Comparison of ENCODE assay signal across 22 cellular contexts in the genomic region with DNA sequence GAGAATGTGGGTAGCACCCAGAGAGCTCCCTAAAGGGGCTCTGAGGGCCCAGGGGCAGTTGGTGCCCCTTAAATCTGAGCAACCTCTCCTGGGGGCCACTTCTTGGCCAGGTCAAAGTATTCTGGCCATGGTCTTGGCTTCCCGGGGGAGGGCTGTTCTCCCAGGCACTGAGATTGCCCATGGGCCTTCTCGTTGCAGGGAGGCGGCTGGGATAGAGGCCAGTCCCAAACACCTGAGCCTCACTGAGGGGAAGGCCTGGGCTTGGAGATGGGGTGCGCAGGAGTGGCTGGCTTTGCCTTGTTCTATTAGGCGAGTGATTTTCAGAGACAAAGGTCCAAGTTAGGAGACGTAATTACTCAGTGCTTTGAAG. TPM values are rescaled to one million over a fixed set of nuclear protein-coding genes. Genes with fewer than 3 reads are reported as not detected.
DNase-seq lines count a peak whose midpoint lies in the region; ATAC-seq and TF ChIP-seq lines count a peak whose summit lies in the region.
"Had no signal": no experiment of that assay in that cellular context is flagged by ENCODE, and none has a peak within 500 bp of the region (broad histone marks: within the 10 kb centered on the region; RNA-seq: fewer than 3 reads in every experiment).

No MANE protein-coding gene starts in this region.

- no peaks in the 10 kb centered on the region for H3K9me3 Mint-ChIP-seq in activated T-cell treated with anti-CD3 and anti-CD28 coated beads, Interleukin-2, amount 50 U/mL, for 24 hours
- no peaks in the 10 kb centered on the region for H3K9me3 Mint-ChIP-seq in activated T-cell treated with anti-CD3 and anti-CD28 coated beads, Interleukin-2, amount 50 U/mL, for 4 hours
- H3K9me3 Mint-ChIP-seq in activated naive CD4-positive, alpha-beta T cell treated with anti-CD3 and anti-CD28 coated beads, Interleukin-2, amount 50 U/mL, for 72 hours, result peaks cover 0 to 17% of the 10 kb centered on the region in 2 donors
- peaks cover 1% of the 10 kb centered on the region for H3K9me3 Mint-ChIP-seq in activated naive CD4-positive, alpha-beta T cell treated with anti-CD3 and anti-CD28 coated beads, Interleukin-2, amount 10 ng/mL, durations not matched to agents 7 days and 5 days
- H3K9me3 Mint-ChIP-seq: CD4-positive, alpha-beta T cell; CD8-positive, alpha-beta T cell had no signal

- H3K4me3 ChIP-seq in osteoblast (ENCODE audit: insufficient read depth, low read length), result no peak overlapping the region
- H3K4me3 ChIP-seq: A549; BLaER1 treated with 17β-estradiol and CSF1 and Interleukin-3, amounts not matched to agents 10 nM and 100 nM had no signal

- no peaks in the 10 kb centered on the region for H4K20me1 ChIP-seq in osteoblast (ENCODE audit: insufficient read depth, low read length)

- peaks cover 19% of the 10 kb centered on the region for H3K36me3 ChIP-seq in osteoblast (ENCODE audit: insufficient read depth, low read length)

- peak overlapping the region; percentile 55 for H3K27ac Mint-ChIP-seq in activated T-cell treated with anti-CD3 and anti-CD28 coated beads, Interleukin-2, amount 50 U/mL, for 24 hours
- peak overlapping the region; percentile 30 to 65 for H3K27ac Mint-ChIP-seq in activated naive CD4-positive, alpha-beta T cell treated with anti-CD3 and anti-CD28 coated beads, Interleukin-2, amount 50 U/mL, for 72 hours
- no peak overlapping the region for H3K27ac Mint-ChIP-seq in activated naive CD4-positive, alpha-beta T cell treated with anti-CD3 and anti-CD28 coated beads, Interleukin-2, amount 10 ng/mL, durations not matched to agents 7 days and 5 days
- H3K27ac Mint-ChIP-seq: B cell; CD4-positive, alpha-beta T cell; CD8-positive, alpha-beta T cell had no signal

- TF ChIP-seq CTCF in osteoblast (IDR thresholded peaks at IDR 0.05; ENCODE audit: extremely low read depth, low read depth, low read length), result no peak

- no peak overlapping the region for H3K27ac ChIP-seq in osteoblast (ENCODE audit: low read depth, low read length)
- H3K27ac ChIP-seq: 22Rv1; A549; BLaER1 treated with 17β-estradiol and CSF1 and Interleukin-3, amounts not matched to agents 10 nM and 100 nM; C4-2B had no signal

- no peaks in the 10 kb centered on the region for H3K27me3 ChIP-seq in osteoblast (ENCODE audit: insufficient read depth, low read length)
- H3K27me3 ChIP-seq: BLaER1 treated with 17β-estradiol and CSF1 and Interleukin-3, amounts not matched to agents 10 nM and 100 nM had no signal

- peaks cover 46% of the 10 kb centered on the region for H3K36me3 Mint-ChIP-seq in activated T-cell treated with anti-CD3 and anti-CD28 coated beads, Interleukin-2, amount 50 U/mL, for 24 hours (ENCODE audit: low read depth)
- peaks cover 9% of the 10 kb centered on the region for H3K36me3 Mint-ChIP-seq in activated T-cell treated with anti-CD3 and anti-CD28 coated beads, Interleukin-2, amount 50 U/mL, for 4 hours (ENCODE audit: insufficient read depth)
- H3K36me3 Mint-ChIP-seq in activated naive CD4-positive, alpha-beta T cell treated with anti-CD3 and anti-CD28 coated beads, Interleukin-2, amount 50 U/mL, for 72 hours, result peaks cover 0 to 21% of the 10 kb centered on the region in 2 donors
- H3K36me3 Mint-ChIP-seq in activated naive CD4-positive, alpha-beta T cell treated with anti-CD3 and anti-CD28 coated beads, Interleukin-2, amount 10 ng/mL, durations not matched to agents 7 days and 5 days, result peaks cover 4% of the 10 kb centered on the region

- DNase-seq in activated T-cell treated with anti-CD3 and anti-CD28 coated beads, Interleukin-2, amount 50 U/mL, for 24 hours, result no peak
- no peak for DNase-seq in activated T-cell treated with anti-CD3 and anti-CD28 coated beads, Interleukin-2, amount 50 U/mL, for 4 hours
- DNase-seq in activated naive CD4-positive, alpha-beta T cell treated with anti-CD3 and anti-CD28 coated beads, Interleukin-2, amount 50 U/mL, for 72 hours (ENCODE audit: low spot score in 2 of 2), result no peak
- no peak for DNase-seq in activated naive CD4-positive, alpha-beta T cell treated with anti-CD3 and anti-CD28 coated beads, Interleukin-2, amount 10 ng/mL, durations not matched to agents 7 days and 5 days
- DNase-seq in osteoblast (ENCODE audit: insufficient read length, low spot score, missing footprints), result peak; percentile 75
- no peak for DNase-seq in T1000 (lab: John Stamatoyannopoulos, UW)
- DNase-seq: AML-193; Caco-2; Calu3; CD4-positive, alpha-beta T cell; DMS 273 treated with DMSO at 0.1 percent for 48 hours; DMS153; DMS53; DMS79 treated with DMSO at 0.1 percent for 48 hours; GF-D8 had no signal

- H3K4me2 ChIP-seq in osteoblast (ENCODE audit: insufficient read depth, low read length), result no peak overlapping the region
- H3K4me2 ChIP-seq: A549; BLaER1 treated with 17β-estradiol and CSF1 and Interleukin-3, amounts not matched to agents 10 nM and 100 nM had no signal

- H3K27me3 Mint-ChIP-seq in activated T-cell treated with anti-CD3 and anti-CD28 coated beads, Interleukin-2, amount 50 U/mL, for 24 hours, result no peaks in the 10 kb centered on the region
- H3K27me3 Mint-ChIP-seq in activated T-cell treated with anti-CD3 and anti-CD28 coated beads, Interleukin-2, amount 50 U/mL, for 4 hours (ENCODE audit: low read depth), result no peaks in the 10 kb centered on the region
- H3K27me3 Mint-ChIP-seq in activated naive CD4-positive, alpha-beta T cell treated with anti-CD3 and anti-CD28 coated beads, Interleukin-2, amount 10 ng/mL, durations not matched to agents 7 days and 5 days, result no peaks in the 10 kb centered on the region
- H3K27me3 Mint-ChIP-seq: B cell; CD4-positive, alpha-beta T cell had no signal

- ATAC-seq in activated T-cell treated with anti-CD3 and anti-CD28 coated beads, Interleukin-2, amount 50 U/mL, for 4 hours, result no peak
- ATAC-seq in activated naive CD4-positive, alpha-beta T cell treated with anti-CD3 and anti-CD28 coated beads, Interleukin-2, amount 50 U/mL, for 72 hours, result no peak
- ATAC-seq in HG02885 (IDR thresholded peaks at IDR 0.05; ENCODE audit: poor library complexity, unreplicated experiment), result no peak
- ATAC-seq: A549; CD8-positive, alpha-beta T cell had no signal

- H3K79me2 ChIP-seq in osteoblast (ENCODE audit: insufficient read depth, low read length), result no peaks in the 10 kb centered on the region

- no peak overlapping the region for H3K4me3 Mint-ChIP-seq in activated T-cell treated with anti-CD3 and anti-CD28 coated beads, Interleukin-2, amount 50 U/mL, for 24 hours
- no peak overlapping the region for H3K4me3 Mint-ChIP-seq in activated T-cell treated with anti-CD3 and anti-CD28 coated beads, Interleukin-2, amount 50 U/mL, for 4 hours
- H3K4me3 Mint-ChIP-seq in activated naive CD4-positive, alpha-beta T cell treated with anti-CD3 and anti-CD28 coated beads, Interleukin-2, amount 10 ng/mL, durations not matched to agents 7 days and 5 days, result no peak overlapping the region
- H3K4me3 Mint-ChIP-seq: B cell; CD4-positive, alpha-beta T cell; CD8-positive, alpha-beta T cell had no signal

- CTCF ChIA-PET in activated naive CD4-positive, alpha-beta T cell treated with anti-CD3 and anti-CD28 coated beads, Interleukin-2, amount 10 ng/mL, durations not matched to agents 7 days and 5 days (lab: Charles Lee), result no interaction called here

- H2AFZ ChIP-seq in osteoblast (ENCODE audit: low read length), result no peak overlapping the region

- peaks cover 29% of the 10 kb centered on the region for H3K4me1 Mint-ChIP-seq in activated T-cell treated with anti-CD3 and anti-CD28 coated beads, Interleukin-2, amount 50 U/mL, for 24 hours (ENCODE audit: low read depth)
- H3K4me1 Mint-ChIP-seq in activated T-cell treated with anti-CD3 and anti-CD28 coated beads, Interleukin-2, amount 50 U/mL, for 4 hours (ENCODE audit: low read depth), result peaks cover 5% of the 10 kb centered on the region
- H3K4me1 Mint-ChIP-seq in activated naive CD4-positive, alpha-beta T cell treated with anti-CD3 and anti-CD28 coated beads, Interleukin-2, amount 10 ng/mL, durations not matched to agents 7 days and 5 days, result peaks cover 18% of the 10 kb centered on the region
- H3K4me1 Mint-ChIP-seq: B cell had no signal

- no peaks in the 10 kb centered on the region for H3K4me1 ChIP-seq in osteoblast (ENCODE audit: insufficient read depth, low read length)
- H3K4me1 ChIP-seq: A549, Caco-2 had no signal

- no peaks in the 10 kb centered on the region for H3K9me3 ChIP-seq in osteoblast (ENCODE audit: low read depth, low read length)
- H3K9me3 ChIP-seq: A549, Caco-2 had no signal

RNA-seq across cellular contexts. Expression of gene ZNF783, which starts 33.5 kb away (rescaled TPM):
- 10 to 100 TPM; 24.0 to 28.5 (median 24.5) TPM for total RNA-seq in activated T-cell treated with anti-CD3 and anti-CD28 coated beads, Interleukin-2, amount 50 U/mL, for 4 hours
- 10 to 100 TPM in 1 of 2 donors, 1 to 10 TPM in 1; 7.6 to 18.2 TPM for total RNA-seq in activated naive CD4-positive, alpha-beta T cell treated with anti-CD3 and anti-CD28 coated beads, Interleukin-2, amount 50 U/mL, for 72 hours
- 13.3 and 13.4 TPM in 2 replicates for total RNA-seq in osteoblast

RNA-seq across cellular contexts. Expression of gene ZNF212, which starts 56.0 kb away (rescaled TPM):
- total RNA-seq in activated T-cell treated with anti-CD3 and anti-CD28 coated beads, Interleukin-2, amount 50 U/mL, for 4 hours, result 10 to 100 TPM; 19.3 to 22.4 (median 20.5) TPM
- total RNA-seq in activated naive CD4-positive, alpha-beta T cell treated with anti-CD3 and anti-CD28 coated beads, Interleukin-2, amount 50 U/mL, for 72 hours, result 10 to 100 TPM; 12.1 to 13.3 TPM
- 8.5 and 9.0 TPM in 2 replicates for total RNA-seq in osteoblast
